ENCODE assay signal across 9 cellular contexts in genomic region chr10:7475046-7475860, GRCh38.
DNase-seq lines count a peak whose midpoint lies in the region; ATAC-seq and TF ChIP-seq lines count a peak whose summit lies in the region.
"Had no signal": no experiment of that assay in that cellular context is flagged by ENCODE, and none has a peak within 500 bp of the region (broad histone marks: within the 10 kb centered on the region; RNA-seq: fewer than 3 reads in every experiment).

No MANE protein-coding gene starts in this region.

- no peaks in the 10 kb centered on the region for H3K36me3 Mint-ChIP-seq in GM23338 (ENCODE audit: low read depth)

- no peaks in the 10 kb centered on the region for H3K9me3 Mint-ChIP-seq in GM23338

- H3K9me2 ChIP-seq in GM23338 (ENCODE audit: insufficient read depth): peaks cover 6% of the 10 kb centered on the region; the same call in 1 of the 2 replicates

- peak; percentile 81 for DNase-seq in GM23338 (ENCODE audit: low spot score)
- peak; percentile 32 for DNase-seq in SHP77 treated with DMSO at 0.1 percent for 48 hours (lab: John Stamatoyannopoulos, UW)
- peak; percentile 54 for DNase-seq in right atrium auricular region (ENCODE audit: low spot score)
- peak; percentile 67 for DNase-seq in retina
- DNase-seq in AG08395 (ENCODE audit: low spot score): no peak
- DNase-seq in activated CD4-positive, CD25-positive, alpha-beta regulatory T cell (lab: John Stamatoyannopoulos, UW): no peak
- no peak for DNase-seq in NCI-H345 treated with DMSO at 0.1 percent for 48 hours (lab: John Stamatoyannopoulos, UW; ENCODE audit: unreplicated experiment)
- DNase-seq: activated naive CD8-positive, alpha-beta T cell treated with anti-CD3 and anti-CD28 coated beads, Interleukin-2, amount 10 ng/mL, durations not matched to agents 7 days and 5 days had no signal

- H3K4me1 ChIP-seq in GM23338 (ENCODE audit: insufficient read depth) (no peaks in the 10 kb centered on the region), right atrium auricular region (peaks cover 0 to 13% of the 10 kb centered on the region in 2 donors)

- H3K27me3 ChIP-seq in GM23338 (ENCODE audit: insufficient read depth): no peaks in the 10 kb centered on the region
- no peaks in the 10 kb centered on the region for H3K27me3 ChIP-seq in right atrium auricular region

- peak; percentile 91 for ATAC-seq in GM23338
- ATAC-seq in GM18517 (IDR thresholded peaks at IDR 0.05; ENCODE audit: unreplicated experiment): no peak

- H3K9me3 ChIP-seq in right atrium auricular region: no peaks in the 10 kb centered on the region

- H3K27ac ChIP-seq in GM23338 (ENCODE audit: low read depth) (no peak overlapping the region), right atrium auricular region (no peak overlapping the region)

- peaks cover 3% of the 10 kb centered on the region for H3K27me3 Mint-ChIP-seq in GM23338 (ENCODE audit: insufficient read depth, low read depth, poor library complexity)
- H3K27me3 Mint-ChIP-seq: activated naive CD8-positive, alpha-beta T cell treated with anti-CD3 and anti-CD28 coated beads, Interleukin-2, amount 10 ng/mL, durations not matched to agents 7 days and 5 days had no signal

- no peak overlapping the region for H3K27ac Mint-ChIP-seq in GM23338
- H3K27ac Mint-ChIP-seq: activated naive CD8-positive, alpha-beta T cell treated with anti-CD3 and anti-CD28 coated beads, Interleukin-2, amount 10 ng/mL, durations not matched to agents 7 days and 5 days had no signal

- TF ChIP-seq CTCF in GM23338 (conservative IDR thresholded peaks at IDR 0.05; ENCODE audit: low read depth in 2 of 2) (0 out of 4 replicates have a peak, but pooled peaks of 1 of the 2 experiments have one; percentile 10), right atrium auricular region (IDR thresholded peaks at IDR 0.05) (no peak)

- H3K4me3 Mint-ChIP-seq in GM23338: peak overlapping the region; percentile 40; the same call in 2 of the 3 replicates
- H3K4me3 Mint-ChIP-seq: activated naive CD8-positive, alpha-beta T cell treated with anti-CD3 and anti-CD28 coated beads, Interleukin-2, amount 10 ng/mL, durations not matched to agents 7 days and 5 days had no signal

- H3K36me3 ChIP-seq in GM23338 (ENCODE audit: insufficient read depth) (no peaks in the 10 kb centered on the region), right atrium auricular region (no peaks in the 10 kb centered on the region)

- no peaks in the 10 kb centered on the region for H3F3A ChIP-seq in GM23338 (replicated peaks; ENCODE audit: low read depth)

- H3K4me3 ChIP-seq in GM23338: no peak overlapping the region
- no peak overlapping the region for H3K4me3 ChIP-seq in right atrium auricular region

- H3K4me1 Mint-ChIP-seq in GM23338: peaks cover 14% of the 10 kb centered on the region

- no peaks in the 10 kb centered on the region for H4K20me1 ChIP-seq in GM23338 (replicated peaks; ENCODE audit: insufficient read depth)

- peak overlapping the region; percentile 59 for H3K4me2 ChIP-seq in GM23338

- peak overlapping the region; percentile 93; the same call in 1 of the 2 replicates for H2AFZ ChIP-seq in GM23338

- H3K79me2 ChIP-seq in GM23338 (replicated peaks; ENCODE audit: insufficient read depth): no peaks in the 10 kb centered on the region

TF ChIP-seq in GM23338, 12 proteins besides CTCF, POLR2A, EP300 and RAD21:
- TF ChIP-seq JUNB (IDR thresholded peaks at IDR 0.05; ENCODE audit: unreplicated experiment): no peak

Comparison
In these comparisons a context has a peak if more than half of its experiments do, and no peak if none do; other contexts are left out.
1. DNase-seq: peak in GM23338 (single experiment), SHP77 treated with DMSO at 0.1 percent for 48 hours (single experiment), right atrium auricular region (single experiment) and retina (single experiment); none in AG08395 (single experiment), activated CD4-positive, CD25-positive, alpha-beta regulatory T cell (0 of 4) and NCI-H345 treated with DMSO at 0.1 percent for 48 hours (single experiment).